8 cellular contexts compared by ENCODE assay signal in genomic region chr2:172083725-172084483, GRCh38. TPM values are rescaled to one million over a fixed set of nuclear protein-coding genes. Genes with fewer than 3 reads are reported as not detected.
DNase-seq lines count a peak whose midpoint lies in the region; ATAC-seq and TF ChIP-seq lines count a peak whose summit lies in the region.

No MANE protein-coding gene starts in this region.

- DNase-seq in activated CD8-positive, alpha-beta memory T cell treated with anti-CD3 and anti-CD28 coated beads, Interleukin-2, amount 10 ng/mL, durations not matched to agents 7 days and 5 days = peak; percentile 43
- DNase-seq in activated CD8-positive, alpha-beta memory T cell treated with anti-CD3 and anti-CD28 coated beads, Interleukin-2, amount 50 U/mL, for 4 hours = no peak
- DNase-seq in NCI-H2171 treated with DMSO at 0.1 percent for 48 hours (lab: John Stamatoyannopoulos, UW) (peak; percentile 68), smooth muscle cell (lab: John Stamatoyannopoulos, UW; ENCODE audit: unreplicated experiment) (no peak), GOT3 (lab: John Stamatoyannopoulos, UW) (no peak)
- no peak for DNase-seq in effector memory CD4-positive, alpha-beta T cell

- peak overlapping the region; percentile 92 for H3K4me2 ChIP-seq in smooth muscle cell

- CTCF ChIA-PET in activated CD8-positive, alpha-beta memory T cell treated with anti-CD3 and anti-CD28 coated beads, Interleukin-2, amount 10 ng/mL, durations not matched to agents 7 days and 5 days (lab: Charles Lee) = interaction anchor here (0.8 to 3.3 kb wide), 5 partner anchors 15 to 71 kb away, joined by 3 to 19 read pairs (median 10); no protein-coding TSS in a partner anchor

- no peaks in the 10 kb centered on the region for H3K36me3 Mint-ChIP-seq in activated CD8-positive, alpha-beta memory T cell treated with anti-CD3 and anti-CD28 coated beads, Interleukin-2, amount 10 ng/mL, durations not matched to agents 7 days and 5 days

- peaks cover 95% of the 10 kb centered on the region for H3K27me3 ChIP-seq in effector memory CD4-positive, alpha-beta T cell (replicated peaks; ENCODE audit: control insufficient read depth, insufficient read depth, low read length, poor library complexity, severe bottlenecking)
- peaks cover 100% of the 10 kb centered on the region for H3K27me3 ChIP-seq in smooth muscle cell (ENCODE audit: low read depth)

- H3K4me1 ChIP-seq in effector memory CD4-positive, alpha-beta T cell (ENCODE audit: control insufficient read depth, insufficient read depth, low read length, poor library complexity, severe bottlenecking) = peaks cover 47% of the 10 kb centered on the region
- H3K4me1 ChIP-seq in smooth muscle cell (ENCODE audit: low read depth) = peaks cover 33% of the 10 kb centered on the region

- no peaks in the 10 kb centered on the region for H3K9me3 Mint-ChIP-seq in activated CD8-positive, alpha-beta memory T cell treated with anti-CD3 and anti-CD28 coated beads, Interleukin-2, amount 10 ng/mL, durations not matched to agents 7 days and 5 days (ENCODE audit: low read depth)

- no peak for TF ChIP-seq CTCF in smooth muscle cell (IDR thresholded peaks at IDR 0.05; ENCODE audit: borderline replicate concordance, insufficient read depth, poor library complexity, severe bottlenecking)

- peak overlapping the region; percentile 24 for H3K27ac Mint-ChIP-seq in activated CD8-positive, alpha-beta memory T cell treated with anti-CD3 and anti-CD28 coated beads, Interleukin-2, amount 10 ng/mL, durations not matched to agents 7 days and 5 days

- no peaks in the 10 kb centered on the region for H3K36me3 ChIP-seq in effector memory CD4-positive, alpha-beta T cell (ENCODE audit: control insufficient read depth, insufficient read depth, low read length)
- H3K36me3 ChIP-seq in smooth muscle cell (ENCODE audit: low read depth) = no peaks in the 10 kb centered on the region

- H3K27ac ChIP-seq in effector memory CD4-positive, alpha-beta T cell (ENCODE audit: insufficient read depth, low read length, poor library complexity, severe bottlenecking) = no peak overlapping the region
- no peak overlapping the region for H3K27ac ChIP-seq in smooth muscle cell (ENCODE audit: low read depth)

- H3K79me2 ChIP-seq in smooth muscle cell (ENCODE audit: low read depth) = no peaks in the 10 kb centered on the region

- no peaks in the 10 kb centered on the region for H3F3A ChIP-seq in smooth muscle cell (ENCODE audit: low read depth)

- no peaks in the 10 kb centered on the region for H4K20me1 ChIP-seq in smooth muscle cell (ENCODE audit: low read depth)

- no peak overlapping the region for H3K9ac ChIP-seq in smooth muscle cell (ENCODE audit: low read depth)

- H3K4me3 ChIP-seq in effector memory CD4-positive, alpha-beta T cell (ENCODE audit: insufficient read depth, low read depth, low read length, poor library complexity, severe bottlenecking) = peak overlapping the region; percentile 39
- H3K4me3 ChIP-seq in smooth muscle cell = peak overlapping the region; percentile 54

- no peaks in the 10 kb centered on the region for H3K9me3 ChIP-seq in effector memory CD4-positive, alpha-beta T cell (ENCODE audit: control insufficient read depth, low read length)
- no peaks in the 10 kb centered on the region for H3K9me3 ChIP-seq in smooth muscle cell (replicated peaks; ENCODE audit: low read depth)

- peaks cover 51% of the 10 kb centered on the region for H3K4me1 Mint-ChIP-seq in activated CD8-positive, alpha-beta memory T cell treated with anti-CD3 and anti-CD28 coated beads, Interleukin-2, amount 10 ng/mL, durations not matched to agents 7 days and 5 days

- H3K27me3 Mint-ChIP-seq in activated CD8-positive, alpha-beta memory T cell treated with anti-CD3 and anti-CD28 coated beads, Interleukin-2, amount 10 ng/mL, durations not matched to agents 7 days and 5 days = peaks cover 97% of the 10 kb centered on the region

- peak overlapping the region; percentile 65 for H3K4me3 Mint-ChIP-seq in activated CD8-positive, alpha-beta memory T cell treated with anti-CD3 and anti-CD28 coated beads, Interleukin-2, amount 10 ng/mL, durations not matched to agents 7 days and 5 days

- ATAC-seq in activated CD8-positive, alpha-beta memory T cell treated with anti-CD3 and anti-CD28 coated beads, Interleukin-2, amount 10 ng/mL, durations not matched to agents 7 days and 5 days = no peak
- no peak for ATAC-seq in GM21528 (IDR thresholded peaks at IDR 0.05; ENCODE audit: low FRiP score, unreplicated experiment)
- no peak for ATAC-seq in GM21390 (IDR thresholded peaks at IDR 0.05; ENCODE audit: unreplicated experiment)

- no peak overlapping the region for H2AFZ ChIP-seq in smooth muscle cell (ENCODE audit: low read depth)

- 5% methylated on average over 26 of the region's 26 CpGs for WGBS in smooth muscle cell (ENCODE audit: low lambda C conversion rate)

RNA-seq across cellular contexts. Expression of gene DLX1, which starts 1.4 kb away (rescaled TPM):
- not detected for total RNA-seq in activated CD8-positive, alpha-beta memory T cell treated with anti-CD3 and anti-CD28 coated beads, Interleukin-2, amount 10 ng/mL, durations not matched to agents 7 days and 5 days
- total RNA-seq in smooth muscle cell = 2.0 and 3.5 TPM in 2 replicates
- 3.3 and 8.0 TPM in 2 replicates for polyA plus RNA-seq in smooth muscle cell

RNA-seq across cellular contexts. Expression of gene DLX2, which starts 18.8 kb away (rescaled TPM):
- total RNA-seq in activated CD8-positive, alpha-beta memory T cell treated with anti-CD3 and anti-CD28 coated beads, Interleukin-2, amount 10 ng/mL, durations not matched to agents 7 days and 5 days = under 1 TPM in 1 of 2 experiments, not detected in 1; 0.12 TPM
- 1.9 and 3.6 TPM in 2 replicates for total RNA-seq in smooth muscle cell
- polyA plus RNA-seq in smooth muscle cell = 1.9 and 8.5 TPM in 2 replicates

Comparison
In these comparisons a context has a peak if more than half of its experiments do, and no peak if none do; other contexts are left out.
1. DNase-seq: peak in activated CD8-positive, alpha-beta memory T cell treated with anti-CD3 and anti-CD28 coated beads, Interleukin-2, amount 10 ng/mL, durations not matched to agents 7 days and 5 days (single experiment) and NCI-H2171 treated with DMSO at 0.1 percent for 48 hours (single experiment); none in activated CD8-positive, alpha-beta memory T cell treated with anti-CD3 and anti-CD28 coated beads, Interleukin-2, amount 50 U/mL, for 4 hours (single experiment), effector memory CD4-positive, alpha-beta T cell (0 of 3), smooth muscle cell (single experiment) and GOT3 (single experiment).